8 cellular contexts compared by ENCODE assay signal in the genomic region with DNA sequence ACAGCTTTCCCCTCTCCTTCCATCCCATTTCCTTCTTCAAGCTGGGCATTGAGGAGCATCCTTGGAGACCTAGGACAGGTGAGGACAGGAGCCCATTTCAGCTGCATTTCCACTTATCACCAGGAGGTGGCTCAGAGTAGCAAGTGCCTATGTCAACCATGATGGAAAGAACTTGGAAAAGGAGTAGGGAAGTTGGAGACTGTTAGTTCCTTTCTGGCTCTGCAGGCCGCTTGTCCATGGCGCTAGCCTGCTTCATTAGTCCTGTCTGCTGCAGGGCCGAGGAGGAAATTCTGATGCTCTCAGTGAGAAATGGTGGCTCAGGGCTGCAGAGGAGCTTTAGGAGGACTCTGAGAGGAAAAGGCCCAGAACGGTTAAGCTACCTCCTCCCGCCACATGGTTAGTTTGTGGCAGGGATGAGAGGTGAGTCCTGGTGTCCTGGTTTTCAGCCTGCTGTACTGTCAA.
DNase-seq lines count a peak whose midpoint lies in the region; ATAC-seq and TF ChIP-seq lines count a peak whose summit lies in the region.

No MANE protein-coding gene starts in this region.

- DNase-seq in AG04449 (ENCODE audit: low read depth, low spot score) = no peak
- DNase-seq in NCI-H748 (lab: John Stamatoyannopoulos, UW; ENCODE audit: unreplicated experiment) = peak; percentile 52
- DNase-seq in activated T-cell treated with anti-CD3 and anti-CD28 coated beads, Interleukin-2, amount 50 U/mL, for 48 hours = peak; percentile 56 to 61
- peak; percentile 57 for DNase-seq in fibroblast of the conjunctiva (ENCODE audit: low read depth)
- peak; percentile 34 for DNase-seq in pons (ENCODE audit: low spot score)

- H3K4me3 ChIP-seq in AG04449 (ENCODE audit: low read depth, low read length) = no peak overlapping the region
- H3K4me3 ChIP-seq in GM12875 (ENCODE audit: low read depth, low read length) = no peak overlapping the region

- CTCF ChIA-PET in AG04449 (lab: Yijun Ruan, JAX) = interaction anchor here (0.6 to 15.1 kb wide), 29 partner anchors 10 to 436 kb away, joined by 3 to 378 read pairs (median 4); a partner anchor contains a TSS

- POLR2A ChIA-PET in AG04449 (lab: Yijun Ruan, JAX) = no interaction called here

- TF ChIP-seq CTCF in AG04449 (IDR thresholded peaks at IDR 0.05; ENCODE audit: insufficient read depth, low read length, missing control alignments) (peak; percentile 81), GM12875 (IDR thresholded peaks at IDR 0.05; ENCODE audit: borderline replicate concordance, insufficient read depth, low read depth, low read length) (peak; percentile 77)

- ATAC-seq in GM18867 (IDR thresholded peaks at IDR 0.05; ENCODE audit: unreplicated experiment) (no peak), HG03025 (IDR thresholded peaks at IDR 0.05; ENCODE audit: low FRiP score, unreplicated experiment) (no peak)
